Comparison of ENCODE assay signal across 1 cellular context in the genomic region with DNA sequence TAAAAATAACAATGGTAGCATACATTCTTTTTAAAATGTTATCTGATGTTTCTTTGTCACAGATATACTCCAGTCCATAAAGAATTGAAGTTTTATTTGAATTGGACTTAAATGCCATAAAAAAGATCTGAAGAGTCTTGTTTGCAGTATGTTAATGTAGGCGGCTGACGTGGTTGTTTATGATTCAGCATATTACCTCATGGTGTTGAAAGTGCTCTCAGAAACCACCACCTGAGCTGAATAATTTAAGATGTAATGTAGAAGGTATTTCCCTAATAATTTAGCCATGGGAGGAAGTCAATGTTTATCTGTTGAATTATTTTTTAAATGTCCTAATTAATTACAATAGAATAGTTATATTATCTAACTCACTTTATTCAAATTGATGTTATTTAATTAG.
A peak's percentile ranks its signal among the peaks of the same experiment; 100 is the strongest.
TF ChIP-seq lines count a peak whose summit lies in the region.

No MANE protein-coding gene starts in this region.

TF ChIP-seq in K562, 482 proteins besides CTCF, POLR2A, EP300 and RAD21:
- TF ChIP-seq NFE2 (IDR thresholded peaks at IDR 0.05; ENCODE audit: low read depth): 0 out of 2 replicates have a peak, but pooled peaks have one; percentile 6
- no peak for TF ChIP-seq ZNF695 (CRISPR knock-in tag; IDR thresholded peaks at IDR 0.05)
